22 cellular contexts compared by ENCODE assay signal in the genomic region with DNA sequence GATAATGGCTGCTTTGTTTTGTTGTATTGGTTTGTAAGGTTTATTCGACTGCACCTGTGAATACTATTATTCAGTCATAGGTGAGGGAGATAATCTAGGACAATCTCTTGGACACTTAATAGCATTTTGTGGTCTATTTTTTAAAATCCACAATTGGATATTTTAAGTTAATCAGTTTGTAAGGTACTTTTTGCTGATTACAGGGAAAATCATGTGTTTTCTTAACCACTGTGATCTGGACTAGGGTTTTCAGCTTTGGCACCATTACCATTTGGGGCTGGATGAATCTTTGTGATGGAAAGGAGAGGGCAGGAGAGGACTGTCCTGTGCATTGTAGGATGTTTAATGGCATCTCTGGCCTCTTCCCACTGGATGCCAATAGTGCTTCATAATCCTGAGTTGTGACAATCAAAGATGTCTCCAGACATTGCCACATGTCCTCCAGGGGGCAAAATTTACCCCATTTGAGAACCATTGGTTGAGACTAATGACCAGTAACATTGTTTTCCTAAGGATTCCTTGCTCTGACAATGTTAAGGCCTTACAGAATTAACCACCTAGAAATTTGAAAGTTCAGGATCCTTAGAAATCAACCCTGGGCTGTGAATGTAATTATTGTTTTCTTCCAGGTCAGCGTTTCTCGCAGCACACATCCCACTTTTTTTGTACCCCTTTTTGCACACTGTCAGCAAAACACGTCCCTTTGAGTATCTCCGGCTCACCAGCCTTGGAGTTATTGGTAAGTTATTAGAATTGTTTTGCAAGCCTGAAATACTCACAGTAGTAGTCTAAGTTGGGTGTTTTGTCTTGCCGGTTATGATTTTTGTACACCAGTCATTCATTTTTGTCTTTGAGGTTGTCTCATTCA. TPM values are rescaled to one million over a fixed set of nuclear protein-coding genes. Genes with fewer than 3 reads are reported as not detected.
DNase-seq lines count a peak whose midpoint lies in the region; ATAC-seq, FAIRE-seq and TF ChIP-seq lines count a peak whose summit lies in the region.
"Had no signal": no experiment of that assay in that cellular context is flagged by ENCODE, and none has a peak within 500 bp of the region (broad histone marks: within the 10 kb centered on the region; RNA-seq: fewer than 3 reads in every experiment).

No MANE protein-coding gene starts in this region.

- H3K4me3 Mint-ChIP-seq in T-helper 17 cell = no peak overlapping the region
- H3K4me3 Mint-ChIP-seq: activated CD4-positive, alpha-beta T cell treated with anti-CD3 and anti-CD28 coated beads, Interleukin-2, amount 10 ng/mL, durations not matched to agents 24 days and 14 days; activated naive CD4-positive, alpha-beta T cell treated with anti-CD3 and anti-CD28 coated beads for 36 hours had no signal

- no peaks in the 10 kb centered on the region for H3K9me2 ChIP-seq in DOHH2 (replicated peaks; ENCODE audit: control insufficient read depth, low read length)

- no peak for ATAC-seq in T-helper 17 cell
- ATAC-seq in HG03097 (IDR thresholded peaks at IDR 0.05; ENCODE audit: low FRiP score, unreplicated experiment) = no peak
- ATAC-seq: gastroesophageal sphincter had no signal

- no peak overlapping the region for H2AK5ac ChIP-seq in mesendoderm (ENCODE audit: low read length)

- H3K4me3 ChIP-seq in DOHH2 (ENCODE audit: low read length) (no peak overlapping the region), HFF-Myc (replicated peaks; ENCODE audit: low read depth, low read length) (no peak overlapping the region), mesendoderm (ENCODE audit: low read length) (no peak overlapping the region), kidney (ENCODE audit: low read length in 2 of 2) (no peak overlapping the region)
- H3K4me3 ChIP-seq: BLaER1, gastroesophageal sphincter, skin epidermis, thoracic aorta had no signal

- H3K27me3 ChIP-seq in DOHH2 (ENCODE audit: control insufficient read depth, low read length) (no peaks in the 10 kb centered on the region), mesendoderm (ENCODE audit: insufficient read depth, low read length, poor library complexity) (no peaks in the 10 kb centered on the region)
- H3K27me3 ChIP-seq: BLaER1, gastroesophageal sphincter had no signal

- no peak overlapping the region for H3K4ac ChIP-seq in mesendoderm (ENCODE audit: low read depth, low read length)

- peaks cover 7% of the 10 kb centered on the region for H3K36me3 Mint-ChIP-seq in T-helper 17 cell (ENCODE audit: low read depth)

- H3K27ac Mint-ChIP-seq in T-helper 17 cell = peak overlapping the region; percentile 60
- H3K27ac Mint-ChIP-seq: activated CD4-positive, alpha-beta T cell treated with anti-CD3 and anti-CD28 coated beads, Interleukin-2, amount 10 ng/mL, durations not matched to agents 24 days and 14 days; activated naive CD4-positive, alpha-beta T cell treated with anti-CD3 and anti-CD28 coated beads for 36 hours had no signal

- H2BK120ac ChIP-seq in mesendoderm (ENCODE audit: low read depth, low read length) = no peak overlapping the region

- peaks cover 3% of the 10 kb centered on the region for H3K79me1 ChIP-seq in mesendoderm (ENCODE audit: low read length)

- no peaks in the 10 kb centered on the region for H3K27me3 Mint-ChIP-seq in T-helper 17 cell
- H3K27me3 Mint-ChIP-seq: activated CD4-positive, alpha-beta T cell treated with anti-CD3 and anti-CD28 coated beads, Interleukin-2, amount 10 ng/mL, durations not matched to agents 24 days and 14 days had no signal

- peaks cover 7% of the 10 kb centered on the region for H3K4me1 Mint-ChIP-seq in T-helper 17 cell

- no peak overlapping the region for H3K23ac ChIP-seq in mesendoderm (ENCODE audit: low read length)

- peaks cover 6% of the 10 kb centered on the region; the same call in 1 of the 2 replicates for H3F3A ChIP-seq in DOHH2 (ENCODE audit: control insufficient read depth, insufficient read depth)

- H2BK15ac ChIP-seq in mesendoderm (replicated peaks; ENCODE audit: low read depth) = no peak overlapping the region

- FAIRE-seq in kidney (lab: Jason Lieb, UNC) = no peak
- FAIRE-seq: astrocyte, colon, HTR-8/SVneo, TTC549 had no signal

- TF ChIP-seq CTCF in DOHH2 (IDR thresholded peaks at IDR 0.05; ENCODE audit: low read depth, low read length, poor library complexity, severe bottlenecking) (peak; percentile 25), HFF-Myc (IDR thresholded peaks at IDR 0.05; ENCODE audit: low read depth, low read length, missing control alignments) (peak; percentile 4), kidney (IDR thresholded peaks at IDR 0.05; ENCODE audit: borderline replicate concordance, extremely low read depth, insufficient read depth) (no peak)

- no peak overlapping the region for H3K27ac ChIP-seq in DOHH2 (ENCODE audit: low read depth, low read length)
- no peak overlapping the region for H3K27ac ChIP-seq in mesendoderm (ENCODE audit: low read depth, low read length)
- H3K27ac ChIP-seq in kidney (ENCODE audit: low read depth in 2 of 2, low read length in 2 of 2) = no peak overlapping the region
- H3K27ac ChIP-seq: BLaER1, gastroesophageal sphincter, skin epidermis, thoracic aorta had no signal

- H3K18ac ChIP-seq in mesendoderm (ENCODE audit: low read length) = no peak overlapping the region

- H3K36me3 ChIP-seq in DOHH2 (ENCODE audit: control insufficient read depth, low read length) = peaks cover 85% of the 10 kb centered on the region
- peaks cover 8% of the 10 kb centered on the region for H3K36me3 ChIP-seq in mesendoderm (ENCODE audit: control insufficient read depth, insufficient read depth, low read length)
- peaks cover 15 to 22% of the 10 kb centered on the region in 2 donors for H3K36me3 ChIP-seq in kidney (ENCODE audit: control insufficient read depth in 1 of 2, insufficient read depth in 2 of 2, low read length in 2 of 2)

- H3K4me2 ChIP-seq in DOHH2 (ENCODE audit: low read length) (no peak overlapping the region), mesendoderm (ENCODE audit: low read length) (no peak overlapping the region)
- H3K4me2 ChIP-seq: BLaER1 had no signal

- no peak overlapping the region for H3K56ac ChIP-seq in mesendoderm (ENCODE audit: low read length)

- no peak overlapping the region for H3K9ac ChIP-seq in mesendoderm (ENCODE audit: low read length)
- no peak overlapping the region for H3K9ac ChIP-seq in kidney (ENCODE audit: low read length in 2 of 2)
- H3K9ac ChIP-seq: BLaER1 had no signal

- H3K4me1 ChIP-seq in DOHH2 (ENCODE audit: control insufficient read depth, low read length) (peaks cover 29% of the 10 kb centered on the region), mesendoderm (ENCODE audit: control insufficient read depth, low read depth, low read length) (no peaks in the 10 kb centered on the region), kidney (ENCODE audit: control insufficient read depth in 1 of 2, insufficient read depth in 1 of 2, low read depth in 1 of 2, low read length in 2 of 2) (no peaks in the 10 kb centered on the region)

- no peaks in the 10 kb centered on the region; the same call in 1 of the 2 replicates for H4K20me1 ChIP-seq in DOHH2 (ENCODE audit: control insufficient read depth, insufficient read depth, low read depth, low read length)

- no peak overlapping the region for H4K5ac ChIP-seq in mesendoderm (ENCODE audit: low read length)

- peaks cover 46% of the 10 kb centered on the region for H3K79me2 ChIP-seq in DOHH2 (ENCODE audit: control insufficient read depth, low read length)
- H3K79me2 ChIP-seq in mesendoderm (ENCODE audit: control insufficient read depth, insufficient read depth, low read length) = peaks cover 3% of the 10 kb centered on the region

- no peak overlapping the region for H4K8ac ChIP-seq in mesendoderm (ENCODE audit: low read depth, low read length)

- no peak for DNase-seq in HFF-Myc (ENCODE audit: extremely low read depth, low read depth)
- DNase-seq in T-helper 17 cell = no peak
- peak; percentile 37 for DNase-seq in mesendoderm
- no peak for DNase-seq in glomerular visceral epithelial cell (ENCODE audit: extremely low spot score)
- DNase-seq in kidney = no peak
- DNase-seq: activated CD4-positive, alpha-beta T cell treated with anti-CD3 and anti-CD28 coated beads, Interleukin-2, amount 10 ng/mL, durations not matched to agents 24 days and 14 days; activated CD8-positive, alpha-beta memory T cell treated with anti-CD3 and anti-CD28 coated beads, Interleukin-2, amount 50 U/mL, for 4 hours; activated naive CD4-positive, alpha-beta T cell treated with anti-CD3 and anti-CD28 coated beads for 36 hours; DMS153; NCI-H1694; NCI-H446 treated with DMSO at 0.1 percent for 48 hours; stimulated activated CD4-positive, alpha-beta T cell treated with anti-CD3 and anti-CD28 coated beads, Interleukin-4, amount 100 ng/mL, for 4 hours had no signal

- WGBS in mesendoderm (ENCODE audit: extremely low coverage, insufficient coverage, low lambda C conversion rate) = no CpG with 5 or more reads among the region's 6 CpGs

- H2BK5ac ChIP-seq in mesendoderm (ENCODE audit: low read length) = no peak overlapping the region

- intact Hi-C loops in kidney (cut with DNase I) = no loop called here

- no peaks in the 10 kb centered on the region for H3K9me3 ChIP-seq in DOHH2 (ENCODE audit: control insufficient read depth, insufficient read depth, low read length)
- H3K9me3 ChIP-seq in T-helper 17 cell (ENCODE audit: control insufficient read depth, low read length, poor library complexity, severe bottlenecking) = no peaks in the 10 kb centered on the region
- H3K9me3 ChIP-seq in kidney (ENCODE audit: control insufficient read depth in 1 of 2, low read length in 2 of 2) = no peaks in the 10 kb centered on the region
- H3K9me3 ChIP-seq: BLaER1, gastroesophageal sphincter, thoracic aorta had no signal

RNA-seq across cellular contexts. Expression of a gene that starts 15.6 kb away (rescaled TPM):
- total RNA-seq in T-helper 17 cell = 10 to 100 TPM; 72.8 to 74.4 TPM
- 56.1 TPM for polyA plus RNA-seq in mesendoderm (2013, experiment 1 of 2)
- 56.5 TPM for polyA plus RNA-seq in mesendoderm (2013, experiment 2 of 2)
- 35.8 TPM for total RNA-seq in kidney
- 12.6 TPM for polyA plus RNA-seq in kidney (ENCODE audit: insufficient read depth, low read depth, low replicate concordance)

RNA-seq across cellular contexts. Expression of a gene that starts 16.1 kb away (rescaled TPM):
- total RNA-seq in T-helper 17 cell (10 to 100 TPM; 18.7 to 27.7 TPM), kidney (13.5 TPM)
- 8.7 TPM for polyA plus RNA-seq in mesendoderm (2013, experiment 1 of 2)
- polyA plus RNA-seq in mesendoderm (2013, experiment 2 of 2) = 10.3 TPM
- 1.8 TPM for polyA plus RNA-seq in kidney (ENCODE audit: insufficient read depth, low read depth, low replicate concordance)

RNA-seq across cellular contexts. Expression of a gene that starts 23.5 kb away (rescaled TPM):
- total RNA-seq in T-helper 17 cell = under 1 TPM; 0.85 to 0.91 TPM
- 0.11 TPM for polyA plus RNA-seq in mesendoderm (2013, experiment 1 of 2)
- 0.04 TPM for polyA plus RNA-seq in mesendoderm (2013, experiment 2 of 2)
- 11.0 TPM for total RNA-seq in kidney
- 30.4 TPM for polyA plus RNA-seq in kidney (ENCODE audit: insufficient read depth, low read depth, low replicate concordance)
